ENCODE assay signal across 18 cellular contexts in genomic region chrX:117510453-117510852, GRCh38.
A peak's percentile ranks its signal among the peaks of the same experiment; 100 is the strongest.
DNase-seq lines count a peak whose midpoint lies in the region; ATAC-seq, FAIRE-seq and TF ChIP-seq lines count a peak whose summit lies in the region.
"Had no signal": no experiment of that assay in that cellular context is flagged by ENCODE, and none has a peak within 500 bp of the region (broad histone marks: within the 10 kb centered on the region; RNA-seq: fewer than 3 reads in every experiment).

No MANE protein-coding gene starts in this region.

- in situ Hi-C loops in KBM-7 (cut with MboI; ENCODE audit: low pct_unique_long_range_greater_than_20kb, low sequenced_read_pairs), result no loop called here
- in situ Hi-C loops in HepG2 (cut with HindIII; ENCODE audit: extremely low pct_ligation_motif_present, low pct_unique_long_range_greater_than_20kb), result no loop called here

- H4K20me1 ChIP-seq in HepG2 (ENCODE audit: insufficient read depth, low read length), result no peaks in the 10 kb centered on the region
- H4K20me1 ChIP-seq: BLaER1 had no signal

- H3K27me3 ChIP-seq in HepG2 (ENCODE audit: control insufficient read depth in 1 of 2, insufficient read depth in 2 of 2, low read length in 2 of 2), result no peaks in the 10 kb centered on the region
- H3K27me3 ChIP-seq: BLaER1, body of pancreas, right atrium auricular region had no signal

- TF ChIP-seq CTCF in HepG2 (CRISPR knock-in tag; IDR thresholded peaks at IDR 0.05), result 0 out of 2 replicates have a peak, but pooled peaks have one; percentile 9

- intact Hi-C loops in HepG2 (cut with micrococcal nuclease; ENCODE audit: unreplicated experiment), result no loop called here

- DNase-seq in Ammon's horn (ENCODE audit: low spot score) (peak; percentile 9), KBM-7 (peak; percentile 7), SK-N-DZ (ENCODE audit: low spot score) (peak; percentile 4), HepG2 (ENCODE audit: low spot score) (no peak)
- no peak for DNase-seq in activated naive CD4-positive, alpha-beta T cell treated with Interleukin-2 at 50 U/mL for 16 hours
- no peak for DNase-seq in effector CD8-positive, alpha-beta T cell (lab: John Stamatoyannopoulos, UW)
- no peak for DNase-seq in activated naive CD4-positive, alpha-beta T cell treated with anti-CD3 and anti-CD28 coated beads, Interleukin-2, amount 50 U/mL, for 16 hours
- DNase-seq: activated gamma-delta T cell treated with Interleukin-2 at 50 U/mL for 16 hours; GF-D8; kidney; NCI-H1092 treated with DMSO at 0.1 percent for 48 hours; NCI-H446 treated with DMSO at 0.1 percent for 48 hours; SHP77; stimulated activated naive CD4-positive, alpha-beta T cell had no signal

- no peak overlapping the region for H3K4me3 ChIP-seq in HepG2 (replicated peaks in 1 of 3; ENCODE audit: insufficient read depth in 1 of 3, low read depth in 2 of 3, low read length in 3 of 3)
- H3K4me3 ChIP-seq: BLaER1, body of pancreas, right atrium auricular region had no signal

- no TSS peak for BruUV-seq in HepG2 (replicated peaks; lab: Mats Ljungman, UMichigan)

- POLR2A ChIA-PET in HepG2 (lab: Yijun Ruan, JAX), result no interaction called here

- no peak for FAIRE-seq in HepG2 (lab: Jason Lieb, UNC)
- FAIRE-seq: kidney had no signal

- no peak for TF ChIP-seq RAD21 in HepG2 (CRISPR knock-in tag; IDR thresholded peaks at IDR 0.05)

- H3K9me3 ChIP-seq in HepG2 (ENCODE audit: low read length), result no peaks in the 10 kb centered on the region
- H3K9me3 ChIP-seq: BLaER1, body of pancreas, right atrium auricular region had no signal

- CTCF ChIA-PET in HepG2 (lab: Yijun Ruan, JAX; ENCODE audit: low intra/inter-chr PET ratio, low total read pairs), result no interaction called here

- no peak overlapping the region for H2AFZ ChIP-seq in HepG2 (ENCODE audit: low read length)

- no peak overlapping the region for H3K27ac ChIP-seq in HepG2 (ENCODE audit: extremely low read length, insufficient read depth, low read length)
- H3K27ac ChIP-seq: BLaER1, body of pancreas, right atrium auricular region had no signal

- no peak for ATAC-seq in HepG2
- no peak for ATAC-seq in HG02588 (IDR thresholded peaks at IDR 0.05; ENCODE audit: unreplicated experiment)
- ATAC-seq: body of pancreas had no signal

- H3K79me2 ChIP-seq in HepG2 (ENCODE audit: insufficient read depth, low read length), result no peaks in the 10 kb centered on the region

- H3K4me2 ChIP-seq in HepG2 (ENCODE audit: low read depth, low read length), result no peak overlapping the region
- H3K4me2 ChIP-seq: BLaER1 had no signal

- no peaks in the 10 kb centered on the region for H3K36me3 ChIP-seq in HepG2 (replicated peaks in 1 of 2; ENCODE audit: control insufficient read depth in 1 of 2, insufficient read depth in 2 of 2, low read length in 2 of 2)
- H3K36me3 ChIP-seq: BLaER1, right atrium auricular region had no signal

- TF ChIP-seq EP300 in HepG2 (IDR thresholded peaks at IDR 0.05; ENCODE audit: low read depth in 2 of 2, low read length in 2 of 2) (no peak), HepG2 (CRISPR knock-in tag; IDR thresholded peaks at IDR 0.05; ENCODE audit: borderline replicate concordance) (no peak)

- H3K9ac ChIP-seq in HepG2 (ENCODE audit: insufficient read depth, low read depth, low read length), result no peak overlapping the region
- H3K9ac ChIP-seq: BLaER1 had no signal

- H3K4me1 ChIP-seq in HepG2 (ENCODE audit: insufficient read depth, low read length), result no peaks in the 10 kb centered on the region
- H3K4me1 ChIP-seq: BLaER1, body of pancreas, right atrium auricular region had no signal

- no peak for TF ChIP-seq POLR2A in HepG2 (IDR thresholded peaks at IDR 0.05; ENCODE audit: insufficient read depth in 1 of 2, low read depth in 2 of 2, low read length in 2 of 2)

- 3% methylated on average over 3 of the region's 3 CpGs for WGBS in HepG2 (ENCODE audit: low lambda C conversion rate)

TF ChIP-seq in HepG2, 621 proteins besides CTCF, POLR2A, EP300 and RAD21:
- no peak for TF ChIP-seq IRF1 (CRISPR knock-in tag; IDR thresholded peaks at IDR 0.05; ENCODE audit: low read depth)
- peak; percentile 19; the same call in 1 of the 2 replicates for TF ChIP-seq STAG1 (CRISPR knock-in tag; IDR thresholded peaks at IDR 0.05)

Comparison
In these comparisons a context has a peak if more than half of its experiments do, and no peak if none do; other contexts are left out.
1. DNase-seq: peak in Ammon's horn (single experiment), KBM-7 (single experiment) and SK-N-DZ (single experiment); none in HepG2 (single experiment), activated naive CD4-positive, alpha-beta T cell treated with Interleukin-2 at 50 U/mL for 16 hours (single experiment), effector CD8-positive, alpha-beta T cell (single experiment) and activated naive CD4-positive, alpha-beta T cell treated with anti-CD3 and anti-CD28 coated beads, Interleukin-2, amount 50 U/mL, for 16 hours (single experiment).